Comparison of ENCODE assay signal across 11 cellular contexts in genomic region chr15:52232327-52232726, GRCh38. TPM values are rescaled to one million over a fixed set of nuclear protein-coding genes. Genes with fewer than 3 reads are reported as not detected.
DNase-seq lines count a peak whose midpoint lies in the region; ATAC-seq lines count a peak whose summit lies in the region.
"Had no signal": no experiment of that assay in that cellular context is flagged by ENCODE, and none has a peak within 500 bp of the region (broad histone marks: within the 10 kb centered on the region; RNA-seq: fewer than 3 reads in every experiment).

No MANE protein-coding gene starts in this region.

- H3K9me3 ChIP-seq in CD8-positive, alpha-beta memory T cell (ENCODE audit: low read length), result no peaks in the 10 kb centered on the region

- POLR2A ChIA-PET in CD8-positive, alpha-beta memory T cell (lab: Charles Lee), result no interaction called here

- no peaks in the 10 kb centered on the region for H3K27me3 Mint-ChIP-seq in activated naive CD4-positive, alpha-beta T cell treated with anti-CD3 and anti-CD28 coated beads, Interleukin-2, amount 50 U/mL, for 24 hours
- H3K27me3 Mint-ChIP-seq in stimulated activated naive B cell treated with anti-CD40 and anti-IgM and Interleukin-4, amounts not matched to agents 10 μg/mL and 1 μg/mL and 100 μg/mL, for 72 hours, result no peaks in the 10 kb centered on the region
- no peaks in the 10 kb centered on the region for H3K27me3 Mint-ChIP-seq in CD8-positive, alpha-beta memory T cell
- H3K27me3 Mint-ChIP-seq in immature natural killer cell (ENCODE audit: low read depth in 3 of 3), result peaks cover 0 to 2% (median 0%) of the 10 kb centered on the region in 3 donors

- peak; percentile 57 for ATAC-seq in HG02884 (IDR thresholded peaks at IDR 0.05; ENCODE audit: unreplicated experiment)
- ATAC-seq in stimulated activated naive B cell treated with anti-CD40 and anti-IgM and Interleukin-4, amounts not matched to agents 10 μg/mL and 1 μg/mL and 100 μg/mL, for 72 hours (replicated peaks), result peak; percentile 68 to 69

- CTCF ChIA-PET in CD8-positive, alpha-beta memory T cell (lab: Charles Lee), result interaction anchor here (1.6 kb wide), 1 partner anchor 30 kb away, joined by 3 read pairs; no protein-coding TSS in a partner anchor

- no peaks in the 10 kb centered on the region for H3K9me3 Mint-ChIP-seq in activated naive CD4-positive, alpha-beta T cell treated with anti-CD3 and anti-CD28 coated beads, Interleukin-2, amount 50 U/mL, for 24 hours
- H3K9me3 Mint-ChIP-seq in stimulated activated naive B cell treated with anti-CD40 and anti-IgM and Interleukin-4, amounts not matched to agents 10 μg/mL and 1 μg/mL and 100 μg/mL, for 72 hours, result no peaks in the 10 kb centered on the region
- no peaks in the 10 kb centered on the region for H3K9me3 Mint-ChIP-seq in CD8-positive, alpha-beta memory T cell
- H3K9me3 Mint-ChIP-seq in immature natural killer cell, result no peaks in the 10 kb centered on the region

- H3K4me1 ChIP-seq in CD8-positive, alpha-beta memory T cell (ENCODE audit: insufficient read depth, low read length), result peaks cover 30% of the 10 kb centered on the region

- H3K27me3 ChIP-seq in CD8-positive, alpha-beta memory T cell (ENCODE audit: insufficient read depth, low read length, poor library complexity, severe bottlenecking), result no peaks in the 10 kb centered on the region

- H3K36me3 ChIP-seq in CD8-positive, alpha-beta memory T cell (ENCODE audit: insufficient read depth, low read length), result no peaks in the 10 kb centered on the region

- DNase-seq in activated naive CD4-positive, alpha-beta T cell treated with anti-CD3 and anti-CD28 coated beads, Interleukin-2, amount 50 U/mL, for 16 hours, result no peak
- peak; percentile 36 for DNase-seq in NOMO-1 treated with dmso at 0.1 percent for 144 hours (lab: John Stamatoyannopoulos, UW; ENCODE audit: unreplicated experiment)
- no peak for DNase-seq in stimulated activated naive B cell treated with anti-CD40 and anti-IgM and Interleukin-4, amounts not matched to agents 10 μg/mL and 1 μg/mL and 100 μg/mL, for 72 hours
- DNase-seq in CD8-positive, alpha-beta memory T cell, result no peak
- no peak for DNase-seq in cerebellar cortex (ENCODE audit: low spot score)
- DNase-seq in immature natural killer cell, result no peak
- DNase-seq: NCI-H2081 treated with DMSO at 0.1 percent for 48 hours; stimulated activated CD4-positive, alpha-beta T cell treated with anti-CD3 and anti-CD28 coated beads, Interleukin-1b, Interleukin-23, amount 100 ng/mL, for 48 hours had no signal

- H3K4me3 Mint-ChIP-seq in activated naive CD4-positive, alpha-beta T cell treated with anti-CD3 and anti-CD28 coated beads, Interleukin-2, amount 50 U/mL, for 24 hours, result peak overlapping the region; percentile 49
- H3K4me3 Mint-ChIP-seq in stimulated activated naive B cell treated with anti-CD40 and anti-IgM and Interleukin-4, amounts not matched to agents 10 μg/mL and 1 μg/mL and 100 μg/mL, for 72 hours, result peak overlapping the region; percentile 66 to 72
- no peak overlapping the region for H3K4me3 Mint-ChIP-seq in CD8-positive, alpha-beta memory T cell
- no peak overlapping the region for H3K4me3 Mint-ChIP-seq in immature natural killer cell

- H3K27ac Mint-ChIP-seq in activated naive CD4-positive, alpha-beta T cell treated with anti-CD3 and anti-CD28 coated beads, Interleukin-2, amount 50 U/mL, for 24 hours, result peak overlapping the region; percentile 68
- H3K27ac Mint-ChIP-seq in stimulated activated naive B cell treated with anti-CD40 and anti-IgM and Interleukin-4, amounts not matched to agents 10 μg/mL and 1 μg/mL and 100 μg/mL, for 72 hours, result peak overlapping the region; percentile 94
- peak overlapping the region in 1 of 8 donors; percentile 42 for H3K27ac Mint-ChIP-seq in CD8-positive, alpha-beta memory T cell
- H3K27ac Mint-ChIP-seq in immature natural killer cell, result no peak overlapping the region

- H3K4me3 ChIP-seq in CD8-positive, alpha-beta memory T cell (ENCODE audit: low read length), result no peak overlapping the region
- H3K4me3 ChIP-seq: lung had no signal

- no peaks in the 10 kb centered on the region for H3K36me3 Mint-ChIP-seq in activated naive CD4-positive, alpha-beta T cell treated with anti-CD3 and anti-CD28 coated beads, Interleukin-2, amount 50 U/mL, for 24 hours
- H3K36me3 Mint-ChIP-seq in stimulated activated naive B cell treated with anti-CD40 and anti-IgM and Interleukin-4, amounts not matched to agents 10 μg/mL and 1 μg/mL and 100 μg/mL, for 72 hours, result no peaks in the 10 kb centered on the region
- peaks cover 0 to 2% (median 2%) of the 10 kb centered on the region in 3 donors for H3K36me3 Mint-ChIP-seq in CD8-positive, alpha-beta memory T cell
- H3K36me3 Mint-ChIP-seq in immature natural killer cell, result no peaks in the 10 kb centered on the region

- peaks cover 47% of the 10 kb centered on the region for H3K4me1 Mint-ChIP-seq in activated naive CD4-positive, alpha-beta T cell treated with anti-CD3 and anti-CD28 coated beads, Interleukin-2, amount 50 U/mL, for 24 hours
- peaks cover 45 to 73% of the 10 kb centered on the region in 2 donors for H3K4me1 Mint-ChIP-seq in stimulated activated naive B cell treated with anti-CD40 and anti-IgM and Interleukin-4, amounts not matched to agents 10 μg/mL and 1 μg/mL and 100 μg/mL, for 72 hours
- peaks cover 7 to 17% (median 11%) of the 10 kb centered on the region in 3 donors for H3K4me1 Mint-ChIP-seq in CD8-positive, alpha-beta memory T cell
- peaks cover 0 to 2% of the 10 kb centered on the region in 2 donors for H3K4me1 Mint-ChIP-seq in immature natural killer cell

- no peak overlapping the region for H3K27ac ChIP-seq in CD8-positive, alpha-beta memory T cell (ENCODE audit: low read depth, low read length)

RNA-seq across cellular contexts. Expression of gene GNB5, which starts 41.1 kb away (rescaled TPM):
- 10 to 100 TPM; 19.2 to 21.7 TPM for total RNA-seq in CD8-positive, alpha-beta memory T cell
- 46.0 TPM for polyA plus RNA-seq in CD8-positive, alpha-beta memory T cell
- 10 to 100 TPM; 19.0 to 23.6 (median 22.3) TPM for polyA plus RNA-seq in immature natural killer cell

Comparison
In these comparisons a context has a peak if more than half of its experiments do, and no peak if none do; other contexts are left out.
1. H3K27ac Mint-ChIP-seq: peak in activated naive CD4-positive, alpha-beta T cell treated with anti-CD3 and anti-CD28 coated beads, Interleukin-2, amount 50 U/mL, for 24 hours (single experiment) and stimulated activated naive B cell treated with anti-CD40 and anti-IgM and Interleukin-4, amounts not matched to agents 10 μg/mL and 1 μg/mL and 100 μg/mL, for 72 hours (single experiment); none in immature natural killer cell (0 of 6).
2. H3K4me3 Mint-ChIP-seq: peak in activated naive CD4-positive, alpha-beta T cell treated with anti-CD3 and anti-CD28 coated beads, Interleukin-2, amount 50 U/mL, for 24 hours (single experiment) and stimulated activated naive B cell treated with anti-CD40 and anti-IgM and Interleukin-4, amounts not matched to agents 10 μg/mL and 1 μg/mL and 100 μg/mL, for 72 hours (2 of 2); none in CD8-positive, alpha-beta memory T cell (0 of 7) and immature natural killer cell (0 of 5).